ENCODE assay signal across 1 cellular context in genomic region chr2:234980476-234981187, GRCh38.
TF ChIP-seq lines count a peak whose summit lies in the region.

No MANE protein-coding gene starts in this region.

TF ChIP-seq in HepG2, 621 proteins besides CTCF, POLR2A, EP300 and RAD21 (continued from another document and continues in another):
- 0 out of 2 replicates have a peak, but pooled peaks have one; percentile 52 for TF ChIP-seq ZBED4 (CRISPR knock-in tag; IDR thresholded peaks at IDR 0.05; ENCODE audit: borderline replicate concordance)
- peak; percentile 42; the same call in 1 of the 2 replicates for TF ChIP-seq RXRB (CRISPR knock-in tag; IDR thresholded peaks at IDR 0.05; ENCODE audit: borderline replicate concordance)
- no peak for TF ChIP-seq ZNF670 (CRISPR knock-in tag; IDR thresholded peaks at IDR 0.05; ENCODE audit: borderline replicate concordance)
- TF ChIP-seq ZNF280B (CRISPR knock-in tag; IDR thresholded peaks at IDR 0.05; ENCODE audit: borderline replicate concordance), result 0 out of 2 replicates have a peak, but pooled peaks have one; percentile 25
- 0 out of 2 replicates have a peak, but pooled peaks have one; percentile 16 for TF ChIP-seq FOXK2 (IDR thresholded peaks at IDR 0.05)
- no peak for TF ChIP-seq ZFAT (CRISPR knock-in tag; conservative IDR thresholded peaks at IDR 0.05)
- TF ChIP-seq ZNF18 (CRISPR knock-in tag; IDR thresholded peaks at IDR 0.05; ENCODE audit: insufficient replicate concordance), result no peak
- TF ChIP-seq MIER3 (CRISPR knock-in tag; IDR thresholded peaks at IDR 0.05; ENCODE audit: borderline replicate concordance), result peak; percentile 69; the same call in 1 of the 2 replicates
- no peak for TF ChIP-seq TAF15 (IDR thresholded peaks at IDR 0.05; ENCODE audit: low read depth, low read length, poor library complexity, severe bottlenecking)
- TF ChIP-seq, protein P1, sequence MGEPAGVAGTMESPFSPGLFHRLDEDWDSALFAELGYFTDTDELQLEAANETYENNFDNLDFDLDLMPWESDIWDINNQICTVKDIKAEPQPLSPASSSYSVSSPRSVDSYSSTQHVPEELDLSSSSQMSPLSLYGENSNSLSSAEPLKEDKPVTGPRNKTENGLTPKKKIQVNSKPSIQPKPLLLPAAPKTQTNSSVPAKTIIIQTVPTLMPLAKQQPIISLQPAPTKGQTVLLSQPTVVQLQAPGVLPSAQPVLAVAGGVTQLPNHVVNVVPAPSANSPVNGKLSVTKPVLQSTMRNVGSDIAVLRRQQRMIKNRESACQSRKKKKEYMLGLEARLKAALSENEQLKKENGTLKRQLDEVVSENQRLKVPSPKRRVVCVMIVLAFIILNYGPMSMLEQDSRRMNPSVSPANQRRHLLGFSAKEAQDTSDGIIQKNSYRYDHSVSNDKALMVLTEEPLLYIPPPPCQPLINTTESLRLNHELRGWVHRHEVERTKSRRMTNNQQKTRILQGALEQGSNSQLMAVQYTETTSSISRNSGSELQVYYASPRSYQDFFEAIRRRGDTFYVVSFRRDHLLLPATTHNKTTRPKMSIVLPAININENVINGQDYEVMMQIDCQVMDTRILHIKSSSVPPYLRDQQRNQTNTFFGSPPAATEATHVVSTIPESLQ (CRISPR knock-in tag; conservative IDR thresholded peaks at IDR 0.05), result no peak
- peak; percentile 73; the same call in 1 of the 2 replicates for TF ChIP-seq ZNF333 (CRISPR knock-in tag; IDR thresholded peaks at IDR 0.05; ENCODE audit: borderline replicate concordance)
- TF ChIP-seq TGIF2 (CRISPR knock-in tag; IDR thresholded peaks at IDR 0.05), result 0 out of 2 replicates have a peak, but pooled peaks have one; percentile 10
- peak; percentile 41; the same call in 1 of the 2 replicates for TF ChIP-seq KDM3A (CRISPR knock-in tag; IDR thresholded peaks at IDR 0.05; ENCODE audit: low read depth)
- TF ChIP-seq PATZ1 (CRISPR knock-in tag; IDR thresholded peaks at IDR 0.05), result peak; percentile 55; the same call in 1 of the 2 replicates
- TF ChIP-seq SRSF1 (optimal IDR thresholded peaks at IDR 0.05; ENCODE audit: low read depth, low read length), result no peak
- TF ChIP-seq MAFG (CRISPR knock-in tag; IDR thresholded peaks at IDR 0.05), result no peak
- peak; percentile 30; the same call in 1 of the 2 replicates for TF ChIP-seq KAT8 (CRISPR knock-in tag; IDR thresholded peaks at IDR 0.05)
- TF ChIP-seq ZNF614 (CRISPR knock-in tag; IDR thresholded peaks at IDR 0.05; ENCODE audit: borderline replicate concordance), result peak; percentile 31; the same call in 1 of the 2 replicates
- TF ChIP-seq IKZF5 (CRISPR knock-in tag; IDR thresholded peaks at IDR 0.05), result peak; percentile 54
- TF ChIP-seq HNF4A (CRISPR knock-in tag; IDR thresholded peaks at IDR 0.05), result peak; percentile 48; the same call in 1 of the 2 replicates
- TF ChIP-seq, protein P2, sequence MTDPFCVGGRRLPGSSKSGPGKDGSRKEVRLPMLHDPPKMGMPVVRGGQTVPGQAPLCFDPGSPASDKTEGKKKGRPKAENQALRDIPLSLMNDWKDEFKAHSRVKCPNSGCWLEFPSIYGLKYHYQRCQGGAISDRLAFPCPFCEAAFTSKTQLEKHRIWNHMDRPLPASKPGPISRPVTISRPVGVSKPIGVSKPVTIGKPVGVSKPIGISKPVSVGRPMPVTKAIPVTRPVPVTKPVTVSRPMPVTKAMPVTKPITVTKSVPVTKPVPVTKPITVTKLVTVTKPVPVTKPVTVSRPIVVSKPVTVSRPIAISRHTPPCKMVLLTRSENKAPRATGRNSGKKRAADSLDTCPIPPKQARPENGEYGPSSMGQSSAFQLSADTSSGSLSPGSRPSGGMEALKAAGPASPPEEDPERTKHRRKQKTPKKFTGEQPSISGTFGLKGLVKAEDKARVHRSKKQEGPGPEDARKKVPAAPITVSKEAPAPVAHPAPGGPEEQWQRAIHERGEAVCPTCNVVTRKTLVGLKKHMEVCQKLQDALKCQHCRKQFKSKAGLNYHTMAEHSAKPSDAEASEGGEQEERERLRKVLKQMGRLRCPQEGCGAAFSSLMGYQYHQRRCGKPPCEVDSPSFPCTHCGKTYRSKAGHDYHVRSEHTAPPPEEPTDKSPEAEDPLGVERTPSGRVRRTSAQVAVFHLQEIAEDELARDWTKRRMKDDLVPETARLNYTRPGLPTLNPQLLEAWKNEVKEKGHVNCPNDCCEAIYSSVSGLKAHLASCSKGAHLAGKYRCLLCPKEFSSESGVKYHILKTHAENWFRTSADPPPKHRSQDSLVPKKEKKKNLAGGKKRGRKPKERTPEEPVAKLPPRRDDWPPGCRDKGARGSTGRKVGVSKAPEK (CRISPR knock-in tag; IDR thresholded peaks at IDR 0.05; ENCODE audit: borderline replicate concordance), result peak; percentile 43; the same call in 1 of the 2 replicates
- TF ChIP-seq, protein P3, sequence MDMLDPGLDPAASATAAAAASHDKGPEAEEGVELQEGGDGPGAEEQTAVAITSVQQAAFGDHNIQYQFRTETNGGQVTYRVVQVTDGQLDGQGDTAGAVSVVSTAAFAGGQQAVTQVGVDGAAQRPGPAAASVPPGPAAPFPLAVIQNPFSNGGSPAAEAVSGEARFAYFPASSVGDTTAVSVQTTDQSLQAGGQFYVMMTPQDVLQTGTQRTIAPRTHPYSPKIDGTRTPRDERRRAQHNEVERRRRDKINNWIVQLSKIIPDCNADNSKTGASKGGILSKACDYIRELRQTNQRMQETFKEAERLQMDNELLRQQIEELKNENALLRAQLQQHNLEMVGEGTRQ (IDR thresholded peaks at IDR 0.05; ENCODE audit: low read depth, low read length), result no peak
- TF ChIP-seq, protein P3 (CRISPR knock-in tag; IDR thresholded peaks at IDR 0.05; ENCODE audit: borderline replicate concordance), result no peak
- no peak; the same call in 1 of the 2 replicates for TF ChIP-seq SP4 (CRISPR knock-in tag; IDR thresholded peaks at IDR 0.05)
- peak; percentile 81 for TF ChIP-seq ARID5B (CRISPR knock-in tag; IDR thresholded peaks at IDR 0.05)
- 0 out of 2 replicates have a peak, but pooled peaks have one; percentile 21 for TF ChIP-seq JUN (CRISPR knock-in tag; IDR thresholded peaks at IDR 0.05)
- peak; percentile 48; the same call in 1 of the 2 replicates for TF ChIP-seq CBX5 (CRISPR knock-in tag; IDR thresholded peaks at IDR 0.05; ENCODE audit: borderline replicate concordance)
